In genomic region chr15:76335851-76336253, GRCh38 we compare ENCODE assay signal across 1 cellular context.
TF ChIP-seq lines count a peak whose summit lies in the region.

No MANE protein-coding gene starts in this region.

TF ChIP-seq in IMR-90, 13 proteins besides CTCF, POLR2A, EP300 and RAD21 (continued from another document):
- TF ChIP-seq ELK1 (IDR thresholded peaks at IDR 0.05; ENCODE audit: borderline replicate concordance, low read depth, low read length) (no peak), MXI1 (IDR thresholded peaks at IDR 0.05; ENCODE audit: borderline replicate concordance, low read depth, low read length) (no peak), CHD1 (IDR thresholded peaks at IDR 0.05; ENCODE audit: low read depth, low read length) (no peak), USF2 (IDR thresholded peaks at IDR 0.05; ENCODE audit: low read depth, low read length) (no peak)
